8 cellular contexts compared by ENCODE assay signal in the genomic region with DNA sequence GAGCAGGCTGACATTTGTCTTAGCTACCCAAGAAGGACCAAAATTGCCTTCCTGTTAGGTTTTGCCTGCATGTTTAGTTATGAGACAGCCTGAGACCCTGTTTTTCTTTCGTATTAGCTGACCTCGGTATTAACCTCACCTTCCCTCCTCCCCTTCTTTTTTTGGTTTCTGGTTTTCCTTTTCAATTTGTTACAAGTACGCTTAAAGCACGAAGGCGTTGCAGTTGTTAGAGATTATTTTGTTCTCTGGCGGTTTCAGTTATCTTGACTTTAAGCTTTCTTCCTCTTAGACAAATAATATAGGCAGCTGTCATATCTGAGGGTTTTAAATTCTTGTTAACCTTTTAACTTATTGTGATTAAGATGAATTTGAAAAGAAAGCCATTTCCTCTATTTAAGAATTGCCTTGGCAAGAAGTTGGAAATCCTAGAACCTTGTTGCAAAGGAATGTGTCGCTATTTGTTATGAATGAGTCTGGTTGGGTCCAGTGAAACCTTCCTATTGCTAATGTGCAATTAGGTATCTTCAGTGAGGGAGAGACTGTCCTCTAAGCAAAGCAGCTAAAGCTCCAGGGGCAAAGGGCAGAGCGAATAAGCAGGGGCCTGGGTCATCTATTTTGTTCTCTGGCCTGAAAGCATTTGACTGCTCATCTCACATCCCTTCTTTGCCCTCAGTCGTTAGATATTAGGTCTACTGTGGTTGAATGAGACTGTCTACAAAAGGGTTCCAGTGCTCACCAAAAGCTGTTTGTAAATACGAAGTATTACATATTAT. TPM values are rescaled to one million over a fixed set of nuclear protein-coding genes. Genes with fewer than 3 reads are reported as not detected.
DNase-seq lines count a peak whose midpoint lies in the region; ATAC-seq and TF ChIP-seq lines count a peak whose summit lies in the region.

No MANE protein-coding gene starts in this region.

- no peaks in the 10 kb centered on the region for H3K36me3 Mint-ChIP-seq in activated naive CD4-positive, alpha-beta T cell treated with anti-CD3 and anti-CD28 coated beads, Interleukin-2, amount 50 U/mL, for 72 hours

- H2AFZ ChIP-seq in smooth muscle cell (ENCODE audit: low read depth), result no peak overlapping the region

- H3K4me1 ChIP-seq in smooth muscle cell (ENCODE audit: low read depth), result peaks cover 69% of the 10 kb centered on the region

- H3F3A ChIP-seq in smooth muscle cell (ENCODE audit: low read depth), result peaks cover 56% of the 10 kb centered on the region

- peak; percentile 71 to 74 for ATAC-seq in activated CD4-positive, CD25-positive, alpha-beta regulatory T cell treated with anti-CD3 and anti-CD28 coated beads, Interleukin-2, amount 50 U/mL, for 24 hours
- ATAC-seq in HG02973 (IDR thresholded peaks at IDR 0.05; ENCODE audit: unreplicated experiment), result peak; percentile 47
- peak; percentile 45 to 61 for ATAC-seq in activated naive CD4-positive, alpha-beta T cell treated with anti-CD3 and anti-CD28 coated beads, Interleukin-2, amount 50 U/mL, for 72 hours

- peak overlapping the region; percentile 75 for H3K4me2 ChIP-seq in smooth muscle cell

- peak overlapping the region; percentile 77 to 83 for H3K27ac Mint-ChIP-seq in activated naive CD4-positive, alpha-beta T cell treated with anti-CD3 and anti-CD28 coated beads, Interleukin-2, amount 50 U/mL, for 72 hours

- no peak for DNase-seq in activated CD4-positive, CD25-positive, alpha-beta regulatory T cell treated with anti-CD3 and anti-CD28 coated beads, Interleukin-2, amount 50 U/mL, for 72 hours
- DNase-seq in activated naive CD4-positive, alpha-beta T cell treated with anti-CD3 and anti-CD28 coated beads, Interleukin-2, amount 50 U/mL, for 72 hours (ENCODE audit: low spot score in 2 of 2), result no peak
- no peak for DNase-seq in smooth muscle cell (lab: John Stamatoyannopoulos, UW; ENCODE audit: unreplicated experiment)
- DNase-seq in stimulated activated CD4-positive, alpha-beta T cell treated with anti-CD3 and anti-CD28 coated beads, Interleukin-4, amount 100 ng/mL, for 4 hours, result no peak
- DNase-seq in EL, result no peak
- DNase-seq in DMS153 treated with DMSO at 0.1 percent for 48 hours (lab: John Stamatoyannopoulos, UW; ENCODE audit: unreplicated experiment), result no peak

- no peaks in the 10 kb centered on the region for H3K36me3 ChIP-seq in smooth muscle cell (ENCODE audit: low read depth)

- H3K9ac ChIP-seq in smooth muscle cell (ENCODE audit: low read depth), result peak overlapping the region; percentile 25

- H3K27me3 ChIP-seq in smooth muscle cell (ENCODE audit: low read depth), result no peaks in the 10 kb centered on the region

- peak overlapping the region; percentile 93 for H3K27ac ChIP-seq in smooth muscle cell (ENCODE audit: low read depth)

- WGBS in smooth muscle cell (ENCODE audit: low lambda C conversion rate), result 28% methylated on average over 10 of the region's 10 CpGs

- H3K79me2 ChIP-seq in smooth muscle cell (ENCODE audit: low read depth), result peaks cover 66% of the 10 kb centered on the region

- peak overlapping the region; percentile 29 for H3K4me3 ChIP-seq in smooth muscle cell

- H3K9me3 Mint-ChIP-seq in activated naive CD4-positive, alpha-beta T cell treated with anti-CD3 and anti-CD28 coated beads, Interleukin-2, amount 50 U/mL, for 72 hours, result no peaks in the 10 kb centered on the region

- no peaks in the 10 kb centered on the region for H4K20me1 ChIP-seq in smooth muscle cell (ENCODE audit: low read depth)

- no peak for TF ChIP-seq CTCF in smooth muscle cell (IDR thresholded peaks at IDR 0.05; ENCODE audit: borderline replicate concordance, insufficient read depth, poor library complexity, severe bottlenecking)

- H3K9me3 ChIP-seq in smooth muscle cell (replicated peaks; ENCODE audit: low read depth), result no peaks in the 10 kb centered on the region

RNA-seq across cellular contexts. Expression of a gene that starts 45.8 kb away (rescaled TPM):
- total RNA-seq in activated naive CD4-positive, alpha-beta T cell treated with anti-CD3 and anti-CD28 coated beads, Interleukin-2, amount 50 U/mL, for 72 hours, result 100 to 1,000 TPM; 124 TPM
- total RNA-seq in smooth muscle cell, result 48.0 and 87.6 TPM in 2 replicates
- polyA plus RNA-seq in smooth muscle cell, result 139 and 140 TPM in 2 replicates
